ENCODE assay signal across 2 cellular contexts in the genomic region with DNA sequence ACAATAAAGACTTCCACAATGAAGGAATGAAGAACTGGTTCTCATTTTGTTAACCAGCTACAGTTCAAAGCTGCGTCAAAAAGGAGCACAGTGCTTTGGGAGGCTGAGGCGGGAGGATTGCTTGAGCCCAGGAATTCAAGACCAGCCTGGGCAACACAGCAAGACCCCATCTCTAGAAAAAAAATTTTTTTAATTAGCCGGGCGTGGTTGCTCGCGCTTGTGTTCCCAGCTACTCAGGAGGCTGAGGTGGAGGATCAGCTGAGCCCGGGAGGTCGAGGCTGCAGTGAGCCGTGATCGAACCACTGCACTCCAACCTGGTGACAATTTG.
TF ChIP-seq lines count a peak whose summit lies in the region.

No MANE protein-coding gene starts in this region.

TF ChIP-seq in IMR-90, 13 proteins besides CTCF, POLR2A, EP300 and RAD21:
- TF ChIP-seq RCOR1 (IDR thresholded peaks at IDR 0.05; ENCODE audit: insufficient replicate concordance, low read length) (no peak), MAZ (IDR thresholded peaks at IDR 0.05; ENCODE audit: borderline replicate concordance, low read depth, low read length) (no peak), RFX5 (IDR thresholded peaks at IDR 0.05; ENCODE audit: low read depth, low read length) (no peak), CEBPB (IDR thresholded peaks at IDR 0.05; ENCODE audit: low read depth, low read length) (no peak), CHD1 (IDR thresholded peaks at IDR 0.05; ENCODE audit: low read depth, low read length) (no peak), NFE2L2 (IDR thresholded peaks at IDR 0.05; ENCODE audit: low read depth, low read length) (no peak), FOS (IDR thresholded peaks at IDR 0.05; ENCODE audit: low read depth, low read length) (no peak), MXI1 (IDR thresholded peaks at IDR 0.05; ENCODE audit: borderline replicate concordance, low read depth, low read length) (no peak), BHLHE40 (IDR thresholded peaks at IDR 0.05; ENCODE audit: low read depth, low read length) (no peak), SMC3 (IDR thresholded peaks at IDR 0.05; ENCODE audit: low read depth, low read length) (no peak)
- TF ChIP-seq, protein P1, sequence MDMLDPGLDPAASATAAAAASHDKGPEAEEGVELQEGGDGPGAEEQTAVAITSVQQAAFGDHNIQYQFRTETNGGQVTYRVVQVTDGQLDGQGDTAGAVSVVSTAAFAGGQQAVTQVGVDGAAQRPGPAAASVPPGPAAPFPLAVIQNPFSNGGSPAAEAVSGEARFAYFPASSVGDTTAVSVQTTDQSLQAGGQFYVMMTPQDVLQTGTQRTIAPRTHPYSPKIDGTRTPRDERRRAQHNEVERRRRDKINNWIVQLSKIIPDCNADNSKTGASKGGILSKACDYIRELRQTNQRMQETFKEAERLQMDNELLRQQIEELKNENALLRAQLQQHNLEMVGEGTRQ (IDR thresholded peaks at IDR 0.05; ENCODE audit: low read depth, low read length) = no peak
- TF ChIP-seq, protein P2, sequence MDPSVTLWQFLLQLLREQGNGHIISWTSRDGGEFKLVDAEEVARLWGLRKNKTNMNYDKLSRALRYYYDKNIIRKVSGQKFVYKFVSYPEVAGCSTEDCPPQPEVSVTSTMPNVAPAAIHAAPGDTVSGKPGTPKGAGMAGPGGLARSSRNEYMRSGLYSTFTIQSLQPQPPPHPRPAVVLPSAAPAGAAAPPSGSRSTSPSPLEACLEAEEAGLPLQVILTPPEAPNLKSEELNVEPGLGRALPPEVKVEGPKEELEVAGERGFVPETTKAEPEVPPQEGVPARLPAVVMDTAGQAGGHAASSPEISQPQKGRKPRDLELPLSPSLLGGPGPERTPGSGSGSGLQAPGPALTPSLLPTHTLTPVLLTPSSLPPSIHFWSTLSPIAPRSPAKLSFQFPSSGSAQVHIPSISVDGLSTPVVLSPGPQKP (IDR thresholded peaks at IDR 0.05; ENCODE audit: borderline replicate concordance, low read depth, low read length) = no peak

TF ChIP-seq in H1, 55 proteins besides CTCF, POLR2A, EP300 and RAD21:
- TF ChIP-seq POU5F1 (IDR thresholded peaks at IDR 0.05; ENCODE audit: low read depth, low read length) (no peak), KDM1A (IDR thresholded peaks at IDR 0.05; ENCODE audit: borderline replicate concordance, low read length) (peak; percentile 93), TCF12 (IDR thresholded peaks at IDR 0.05; ENCODE audit: low read depth, low read length) (no peak), ASH2L (IDR thresholded peaks at IDR 0.05; ENCODE audit: low read length) (no peak), SAP30 (IDR thresholded peaks at IDR 0.05; ENCODE audit: insufficient read depth, insufficient replicate concordance, low read length) (no peak)
